In genomic region chr9:23826120-23826629, GRCh38 we compare ENCODE assay signal across 1 cellular context.
A peak's percentile ranks its signal among the peaks of the same experiment; 100 is the strongest.
TF ChIP-seq lines count a peak whose summit lies in the region.

TSS of gene ELAVL2 (minus strand) at chr9:23826240. CDS start at chr9:23762234, 64,006 bp downstream.

TF ChIP-seq in liver, 16 proteins besides CTCF, POLR2A, EP300 and RAD21 (continued from another document):
- TF ChIP-seq REST (IDR thresholded peaks at IDR 0.05) (no peak), JUND (IDR thresholded peaks at IDR 0.05) (no peak), YY1 (IDR thresholded peaks at IDR 0.05) (peak; percentile 32), SP1 (IDR thresholded peaks at IDR 0.05) (peak; percentile 50), ZBTB33 (IDR thresholded peaks at IDR 0.05) (no peak)
